27 cellular contexts compared by ENCODE assay signal in genomic region chr5:77999013-77999798, GRCh38.
"Had no signal": no experiment of that assay in that cellular context is flagged by ENCODE, and none has a peak within 500 bp of the region (broad histone marks: within the 10 kb centered on the region; RNA-seq: fewer than 3 reads in every experiment).

No MANE protein-coding gene starts in this region.

- H3K27ac Mint-ChIP-seq: dendritic cell treated with granulocyte-macrophage colony-stimulating factor and Interleukin-4, amounts not matched to agents 40 ng/mL and 50 ng/mL, for 4 days; natural killer cell treated with Interleukin-12 subunit alpha and Interleukin-12 subunit beta and Interleukin-15 and Interleukin-18, amount 100 ng/mL, for 72 hours had no signal

- H3K4me1 Mint-ChIP-seq: stimulated activated naive CD8-positive, alpha-beta T cell treated with anti-CD3 and anti-CD28 coated beads, Interleukin-15, amount 100 ng/mL, for 72 hours had no signal

- DNase-seq: colonic mucosa; effector memory CD4-positive, alpha-beta T cell; erythroblast; esophagus squamous epithelium; foreskin melanocyte; glutamatergic neuron; heart right ventricle; hippocampal formation; left cardiac atrium; left ventricle myocardium inferior; lower lobe of right lung; mucosa of descending colon; naive B cell; occipital lobe; ovary; right lobe of liver; small intestine; stimulated activated CD4-positive, alpha-beta T cell treated with anti-CD3 and anti-CD28 coated beads, Interleukin-15, amount 100 ng/mL, for 24 hours; stimulated activated CD4-positive, alpha-beta T cell treated with anti-CD3 and anti-CD28 coated beads, Interleukin-2, amount 100 ng/mL, for 48 hours; stimulated activated naive CD4-positive, alpha-beta T cell; stimulated activated naive CD8-positive, alpha-beta T cell treated with anti-CD3 and anti-CD28 coated beads, Interleukin-15, amount 100 ng/mL, for 72 hours; transverse colon; upper lobe of right lung; uterus had no signal

- H3K36me3 ChIP-seq: colonic mucosa, ovary, right lobe of liver, uterus had no signal

- H3K4me3 Mint-ChIP-seq: dendritic cell treated with granulocyte-macrophage colony-stimulating factor and Interleukin-4, amounts not matched to agents 40 ng/mL and 50 ng/mL, for 4 days; naive B cell; natural killer cell treated with Interleukin-12 subunit alpha and Interleukin-12 subunit beta and Interleukin-15 and Interleukin-18, amount 100 ng/mL, for 72 hours; stimulated activated naive CD8-positive, alpha-beta T cell treated with anti-CD3 and anti-CD28 coated beads, Interleukin-15, amount 100 ng/mL, for 72 hours had no signal

- H3K4me3 ChIP-seq: colonic mucosa, esophagus squamous epithelium, heart right ventricle, left ventricle myocardium inferior, lower lobe of right lung, mucosa of descending colon, ovary, right lobe of liver, suprapubic skin, transverse colon, upper lobe of right lung, uterus had no signal

- H3K27me3 Mint-ChIP-seq: dendritic cell treated with granulocyte-macrophage colony-stimulating factor and Interleukin-4, amounts not matched to agents 40 ng/mL and 50 ng/mL, for 4 days; naive B cell; natural killer cell treated with Interleukin-12 subunit alpha and Interleukin-12 subunit beta and Interleukin-15 and Interleukin-18, amount 100 ng/mL, for 72 hours; stimulated activated naive CD8-positive, alpha-beta T cell treated with anti-CD3 and anti-CD28 coated beads, Interleukin-15, amount 100 ng/mL, for 72 hours had no signal

- H3K9me3 ChIP-seq: colonic mucosa, esophagus squamous epithelium, heart right ventricle, left ventricle myocardium inferior, lower lobe of right lung, mucosa of descending colon, ovary, right lobe of liver, suprapubic skin, transverse colon, upper lobe of right lung, uterus had no signal

- H3K27me3 ChIP-seq: colonic mucosa, esophagus squamous epithelium, heart right ventricle, ovary, right lobe of liver, suprapubic skin, transverse colon, upper lobe of right lung, uterus had no signal

- ATAC-seq: heart right ventricle; left cardiac atrium; lower lobe of right lung; mucosa of descending colon; natural killer cell treated with Interleukin-12 subunit alpha and Interleukin-12 subunit beta and Interleukin-15 and Interleukin-18, amount 100 ng/mL, for 72 hours; right lobe of liver; stimulated activated naive CD8-positive, alpha-beta T cell treated with anti-CD3 and anti-CD28 coated beads, Interleukin-15, amount 100 ng/mL, for 72 hours; upper lobe of right lung had no signal

- H3K9me3 Mint-ChIP-seq: dendritic cell treated with granulocyte-macrophage colony-stimulating factor and Interleukin-4, amounts not matched to agents 40 ng/mL and 50 ng/mL, for 4 days; naive B cell; natural killer cell treated with Interleukin-12 subunit alpha and Interleukin-12 subunit beta and Interleukin-15 and Interleukin-18, amount 100 ng/mL, for 72 hours; stimulated activated naive CD8-positive, alpha-beta T cell treated with anti-CD3 and anti-CD28 coated beads, Interleukin-15, amount 100 ng/mL, for 72 hours had no signal

- H3K27ac ChIP-seq: colonic mucosa, esophagus squamous epithelium, heart right ventricle, left ventricle myocardium inferior, lower lobe of right lung, ovary, right lobe of liver, suprapubic skin, transverse colon, upper lobe of right lung, uterus had no signal

- H3K4me1 ChIP-seq: colonic mucosa, esophagus squamous epithelium, lower lobe of right lung, suprapubic skin, upper lobe of right lung, uterus had no signal
